8 cellular contexts compared by ENCODE assay signal in genomic region chr9:121499427-121500164, GRCh38. TPM values are rescaled to one million over a fixed set of nuclear protein-coding genes. Genes with fewer than 3 reads are reported as not detected.
A peak's percentile ranks its signal among the peaks of the same experiment; 100 is the strongest.
DNase-seq lines count a peak whose midpoint lies in the region; TF ChIP-seq lines count a peak whose summit lies in the region.

Gene GGTA1, minus strand, starts transcription at chr9:121499844. Its CDS starts 31,922 bp downstream, at chr9:121467922.

- no peak for TF ChIP-seq CTCF in GM10266 (IDR thresholded peaks at IDR 0.05; ENCODE audit: control insufficient read depth, insufficient read depth, low read depth, missing control alignments)

- H3K36me3 ChIP-seq in ACC112 (ENCODE audit: insufficient read depth, low read length): no peaks in the 10 kb centered on the region
- H3K36me3 ChIP-seq in NT2/D1 (ENCODE audit: insufficient read depth, insufficient read length, low read length): no peaks in the 10 kb centered on the region

- peak within 1 kb of the TSS; percentile 84 for H3K9ac ChIP-seq in NT2/D1 (ENCODE audit: insufficient read length, low read depth)

- peak within 1 kb of the TSS; percentile 15 for H2AFZ ChIP-seq in ACC112 (ENCODE audit: low read length, unreplicated experiment)

- H3K4me3 ChIP-seq in ACC112 (ENCODE audit: low read depth, low read length) (peak within 1 kb of the TSS; percentile 72), NT2/D1 (ENCODE audit: insufficient read length, low read depth) (peak within 1 kb of the TSS; percentile 43), skin epidermis (peak within 1 kb of the TSS; percentile 41 to 64 (median 46))

- no peak within 1 kb of the TSS for H3K27ac ChIP-seq in ACC112 (ENCODE audit: low read depth, low read length)
- peak within 1 kb of the TSS; percentile 70 to 92 (median 85) for H3K27ac ChIP-seq in skin epidermis

- H3K79me2 ChIP-seq in ACC112 (ENCODE audit: control insufficient read depth, insufficient read depth, low read length, unreplicated experiment): no peaks in the 10 kb centered on the region

- H3K4me1 ChIP-seq in ACC112 (ENCODE audit: control insufficient read depth, insufficient read depth, low read length, unreplicated experiment) (peaks cover 6% of the 10 kb centered on the region), NT2/D1 (ENCODE audit: insufficient read depth, insufficient read length) (peaks cover 16% of the 10 kb centered on the region)

- DNase-seq in GM10266 (ENCODE audit: extremely low spot score) (peak; percentile 48), NT2/D1 (ENCODE audit: low read depth, low spot score) (no peak), cerebellum (ENCODE audit: low spot score) (peak; percentile 20), islet precursor cell (peak; percentile 77)
- no peak for DNase-seq in effector CD4-positive, alpha-beta T cell
- DNase-seq in stimulated activated CD4-positive, alpha-beta T cell treated with anti-CD3 and anti-CD28 coated beads, Interleukin-12 subunit alpha, Interleukin-12 subunit beta, amount 100 ng/mL, for 4 hours: no peak

- peaks cover 7% of the 10 kb centered on the region; the same call in 1 of the 2 replicates for H3K9me3 ChIP-seq in NT2/D1 (ENCODE audit: insufficient read depth, low read length)

- peaks cover 33% of the 10 kb centered on the region for H3K27me3 ChIP-seq in ACC112 (ENCODE audit: insufficient read depth, low read length)
- H3K27me3 ChIP-seq in NT2/D1 (ENCODE audit: insufficient read depth, insufficient read length): peaks cover 49% of the 10 kb centered on the region

RNA-seq across cellular contexts. Expression of gene GGTA1, which starts in this region (rescaled TPM):
- 1.5 TPM for total RNA-seq in cerebellum

Comparison
In these comparisons a context has a peak if more than half of its experiments do, and no peak if none do; other contexts are left out.
1. DNase-seq: peak in GM10266 (single experiment), cerebellum (single experiment) and islet precursor cell (single experiment); none in NT2/D1 (single experiment), effector CD4-positive, alpha-beta T cell (single experiment) and stimulated activated CD4-positive, alpha-beta T cell treated with anti-CD3 and anti-CD28 coated beads, Interleukin-12 subunit alpha, Interleukin-12 subunit beta, amount 100 ng/mL, for 4 hours (single experiment).
2. Peak in every context shown above with its lines, with median percentiles within 50 percentile points of each other: H3K4me3 ChIP-seq.